ENCODE assay signal across 8 cellular contexts in genomic region chr12:53222170-53223005, GRCh38. TPM values are rescaled to one million over a fixed set of nuclear protein-coding genes. Genes with fewer than 3 reads are reported as not detected.
DNase-seq lines count a peak whose midpoint lies in the region; ATAC-seq and TF ChIP-seq lines count a peak whose summit lies in the region.

No MANE protein-coding gene starts in this region.

- ATAC-seq in stimulated activated naive CD8-positive, alpha-beta T cell treated with anti-CD3 and anti-CD28 coated beads, Interleukin-15, Interleukin-2, amounts not matched to agents 100 U/mL and 50 U/mL, for 24 hours, result no peak
- ATAC-seq in HG02610 (IDR thresholded peaks at IDR 0.05; ENCODE audit: unreplicated experiment) (no peak), foreskin keratinocyte (no peak)

- H3K36me3 ChIP-seq in mucosa of stomach (ENCODE audit: control insufficient read depth, insufficient read depth, low read length), result peaks cover under 1% of the 10 kb centered on the region

- TF ChIP-seq CTCF in MCF 10A (IDR thresholded peaks at IDR 0.05; ENCODE audit: unreplicated experiment) (no peak), foreskin keratinocyte (conservative IDR thresholded peaks at IDR 0.05) (no peak)

- H3K4me3 ChIP-seq in mucosa of stomach (ENCODE audit: low read length), result no peak overlapping the region

- H3K36me3 Mint-ChIP-seq in stimulated activated naive CD8-positive, alpha-beta T cell treated with anti-CD3 and anti-CD28 coated beads, Interleukin-15, Interleukin-2, amounts not matched to agents 100 ng/mL and 50 ng/mL, for 24 hours (ENCODE audit: low read depth), result peaks cover 9% of the 10 kb centered on the region
- peaks cover 26% of the 10 kb centered on the region for H3K36me3 Mint-ChIP-seq in MCF 10A (ENCODE audit: insufficient read depth, unreplicated experiment)

- H3K27me3 Mint-ChIP-seq in stimulated activated naive CD8-positive, alpha-beta T cell treated with anti-CD3 and anti-CD28 coated beads, Interleukin-15, Interleukin-2, amounts not matched to agents 100 ng/mL and 50 ng/mL, for 24 hours, result no peaks in the 10 kb centered on the region
- H3K27me3 Mint-ChIP-seq in MCF 10A (ENCODE audit: insufficient read depth, unreplicated experiment), result no peaks in the 10 kb centered on the region

- H3K9me3 ChIP-seq in mucosa of stomach (ENCODE audit: control insufficient read depth, low read length), result no peaks in the 10 kb centered on the region

- no peaks in the 10 kb centered on the region for H3K9me3 Mint-ChIP-seq in stimulated activated naive CD8-positive, alpha-beta T cell treated with anti-CD3 and anti-CD28 coated beads, Interleukin-15, Interleukin-2, amounts not matched to agents 100 ng/mL and 50 ng/mL, for 24 hours
- H3K9me3 Mint-ChIP-seq in MCF 10A (ENCODE audit: unreplicated experiment), result no peaks in the 10 kb centered on the region

- POLR2A ChIA-PET in MCF 10A (lab: Yijun Ruan, JAX), result interaction anchor here (1.4 to 3.7 kb wide), 3 partner anchors 9 to 29 kb away, joined by 5 to 18 read pairs (median 8); partner anchors contain the start of gene RARG

- H3K4me1 Mint-ChIP-seq in stimulated activated naive CD8-positive, alpha-beta T cell treated with anti-CD3 and anti-CD28 coated beads, Interleukin-15, Interleukin-2, amounts not matched to agents 100 ng/mL and 50 ng/mL, for 24 hours (ENCODE audit: low read depth), result peaks cover 78% of the 10 kb centered on the region
- H3K4me1 Mint-ChIP-seq in MCF 10A (ENCODE audit: insufficient read depth, unreplicated experiment), result peaks cover 67% of the 10 kb centered on the region

- peak overlapping the region; percentile 57 for H3K9ac ChIP-seq in mucosa of stomach (ENCODE audit: low read length)

- H3K27ac Mint-ChIP-seq in stimulated activated naive CD8-positive, alpha-beta T cell treated with anti-CD3 and anti-CD28 coated beads, Interleukin-15, Interleukin-2, amounts not matched to agents 100 ng/mL and 50 ng/mL, for 24 hours, result peak overlapping the region; percentile 77
- no peak overlapping the region for H3K27ac Mint-ChIP-seq in MCF 10A (ENCODE audit: low read depth, unreplicated experiment)

- BruUV-seq in MCF 10A (replicated peaks; lab: Mats Ljungman, UMichigan), result no TSS peak

- DNase-seq in stimulated activated naive CD8-positive, alpha-beta T cell treated with anti-CD3 and anti-CD28 coated beads, Interleukin-15, Interleukin-2, amounts not matched to agents 100 U/mL and 50 U/mL, for 24 hours, result no peak
- DNase-seq in MCF 10A (ENCODE audit: unreplicated experiment) (no peak), NCI-H2081 treated with DMSO at 0.1 percent for 48 hours (lab: John Stamatoyannopoulos, UW) (no peak), DMS153 treated with DMSO at 0.1 percent for 48 hours (lab: John Stamatoyannopoulos, UW; ENCODE audit: unreplicated experiment) (no peak), foreskin keratinocyte (no peak)

- no peak overlapping the region for H3K27ac ChIP-seq in foreskin keratinocyte

- intact Hi-C loops in MCF 10A (cut with micrococcal nuclease), result no loop called here

- H3K27me3 ChIP-seq in mucosa of stomach (ENCODE audit: control insufficient read depth, insufficient read depth, low read length), result no peaks in the 10 kb centered on the region
- H3K27me3 ChIP-seq in foreskin keratinocyte, result no peaks in the 10 kb centered on the region

- H3K4me3 Mint-ChIP-seq in stimulated activated naive CD8-positive, alpha-beta T cell treated with anti-CD3 and anti-CD28 coated beads, Interleukin-15, Interleukin-2, amounts not matched to agents 100 ng/mL and 50 ng/mL, for 24 hours, result peak overlapping the region; percentile 72
- peak overlapping the region; percentile 83 for H3K4me3 Mint-ChIP-seq in MCF 10A (ENCODE audit: unreplicated experiment)

- CTCF ChIA-PET in MCF 10A (lab: Yijun Ruan, JAX), result interaction anchor here (0.6 to 0.8 kb wide), 3 partner anchors 42 to 123 kb away, joined by 3 to 4 read pairs (median 3); no protein-coding TSS in a partner anchor

- peaks cover 63% of the 10 kb centered on the region for H3K4me1 ChIP-seq in mucosa of stomach (ENCODE audit: control insufficient read depth, insufficient read depth, low read length)
- H3K4me1 ChIP-seq in foreskin keratinocyte, result peaks cover 57% of the 10 kb centered on the region

RNA-seq across cellular contexts. Expression of gene RARG, which starts 9.6 kb away (rescaled TPM):
- total RNA-seq in MCF 10A (2022) (30.9 and 43.7 TPM in 2 replicates), foreskin keratinocyte (32.8 and 33.3 TPM in 2 replicates)
- 26.3 and 29.2 TPM in 2 replicates for polyA plus RNA-seq in foreskin keratinocyte

RNA-seq across cellular contexts. Expression of gene ITGB7, which starts 15.3 kb away (rescaled TPM):
- total RNA-seq in MCF 10A (2022), result 1.0 and 1.1 TPM in 2 replicates
- total RNA-seq in foreskin keratinocyte, result 0.14 and 0.32 TPM in 2 replicates
- polyA plus RNA-seq in foreskin keratinocyte, result 0.15 and 0.17 TPM in 2 replicates

RNA-seq across cellular contexts. Expression of gene CSAD, which starts 41.7 kb away (rescaled TPM):
- 22.7 and 30.8 TPM in 2 replicates for total RNA-seq in MCF 10A (2022)
- total RNA-seq in foreskin keratinocyte, result 4.1 and 4.4 TPM in 2 replicates
- 3.0 and 3.1 TPM in 2 replicates for polyA plus RNA-seq in foreskin keratinocyte

RNA-seq across cellular contexts. Expression of gene ZNF740, which starts 41.9 kb away (rescaled TPM):
- total RNA-seq in MCF 10A (2022) (34.9 and 36.2 TPM in 2 replicates), foreskin keratinocyte (11.0 and 11.7 TPM in 2 replicates)
- 3.7 and 4.6 TPM in 2 replicates for polyA plus RNA-seq in foreskin keratinocyte

RNA-seq across cellular contexts. Expression of gene ESPL1, which starts 45.7 kb away (rescaled TPM):
- total RNA-seq in MCF 10A (2022) (9.8 and 12.1 TPM in 2 replicates), foreskin keratinocyte (15.0 and 18.7 TPM in 2 replicates)
- 6.8 and 8.9 TPM in 2 replicates for polyA plus RNA-seq in foreskin keratinocyte
